Comparison of ENCODE assay signal across 32 cellular contexts in genomic region chr4:140533951-140534480, GRCh38.
DNase-seq lines count a peak whose midpoint lies in the region; ATAC-seq and TF ChIP-seq lines count a peak whose summit lies in the region.
"Had no signal": no experiment of that assay in that cellular context is flagged by ENCODE, and none has a peak within 500 bp of the region (broad histone marks: within the 10 kb centered on the region; RNA-seq: fewer than 3 reads in every experiment).

No MANE protein-coding gene starts in this region.

- H3K27me3 Mint-ChIP-seq in stimulated activated naive B cell treated with anti-CD40 and anti-IgM and Interleukin-4, amounts not matched to agents 10 μg/mL and 1 μg/mL and 100 μg/mL, for 72 hours: no peaks in the 10 kb centered on the region
- H3K27me3 Mint-ChIP-seq: activated CD4-positive, alpha-beta memory T cell treated with anti-CD3 and anti-CD28 coated beads, Interleukin-2, amount 10 ng/mL, durations not matched to agents 7 days and 5 days; activated naive CD4-positive, alpha-beta T cell treated with anti-CD3 and anti-CD28 coated beads, Interleukin-2, amount 10 ng/mL, durations not matched to agents 7 days and 5 days; activated T-helper 17 cell treated with anti-CD3 and anti-CD28 coated beads, Interleukin-2, amount 50 U/mL, for 72 hours; CD4-positive, alpha-beta memory T cell; effector memory CD8-positive, alpha-beta T cell had no signal

- peaks cover 4 to 8% of the 10 kb centered on the region in 2 donors for H3K4me1 Mint-ChIP-seq in stimulated activated naive B cell treated with anti-CD40 and anti-IgM and Interleukin-4, amounts not matched to agents 10 μg/mL and 1 μg/mL and 100 μg/mL, for 72 hours
- H3K4me1 Mint-ChIP-seq: activated naive CD4-positive, alpha-beta T cell treated with anti-CD3 and anti-CD28 coated beads, Interleukin-2, amount 10 ng/mL, durations not matched to agents 7 days and 5 days; activated T-helper 17 cell treated with anti-CD3 and anti-CD28 coated beads, Interleukin-2, amount 50 U/mL, for 72 hours; H9 had no signal

- H3K9me3 ChIP-seq in tibial artery: no peaks in the 10 kb centered on the region
- H3K9me3 ChIP-seq: esophagus muscularis mucosa, stomach, thyroid gland, vagina had no signal

- TF ChIP-seq CTCF in choroid plexus epithelial cell (conservative IDR thresholded peaks at IDR 0.05; ENCODE audit: low read depth, low read length) (no peak), tibial artery (IDR thresholded peaks at IDR 0.05) (no peak)

- intact Hi-C loops in tibial artery (cut with DNase I; ENCODE audit: low total_unique reads): no loop called here

- no peak overlapping the region for H3K4me3 Mint-ChIP-seq in stimulated activated naive B cell treated with anti-CD40 and anti-IgM and Interleukin-4, amounts not matched to agents 10 μg/mL and 1 μg/mL and 100 μg/mL, for 72 hours
- H3K4me3 Mint-ChIP-seq: activated CD4-positive, alpha-beta memory T cell treated with anti-CD3 and anti-CD28 coated beads, Interleukin-2, amount 10 ng/mL, durations not matched to agents 7 days and 5 days; activated naive CD4-positive, alpha-beta T cell treated with anti-CD3 and anti-CD28 coated beads, Interleukin-2, amount 10 ng/mL, durations not matched to agents 7 days and 5 days; activated T-helper 17 cell treated with anti-CD3 and anti-CD28 coated beads, Interleukin-2, amount 50 U/mL, for 72 hours; CD4-positive, alpha-beta memory T cell; effector memory CD8-positive, alpha-beta T cell; H9; immature natural killer cell had no signal

- no peak for ATAC-seq in stimulated activated naive B cell treated with anti-CD40 and anti-IgM and Interleukin-4, amounts not matched to agents 10 μg/mL and 1 μg/mL and 100 μg/mL, for 72 hours (replicated peaks)
- ATAC-seq: activated T-helper 17 cell treated with anti-CD3 and anti-CD28 coated beads, Interleukin-2, amount 50 U/mL, for 72 hours; effector memory CD8-positive, alpha-beta T cell; left lobe of liver had no signal

- H3K9me3 Mint-ChIP-seq in stimulated activated naive B cell treated with anti-CD40 and anti-IgM and Interleukin-4, amounts not matched to agents 10 μg/mL and 1 μg/mL and 100 μg/mL, for 72 hours: no peaks in the 10 kb centered on the region
- H3K9me3 Mint-ChIP-seq: activated CD4-positive, alpha-beta memory T cell treated with anti-CD3 and anti-CD28 coated beads, Interleukin-2, amount 10 ng/mL, durations not matched to agents 7 days and 5 days; activated naive CD4-positive, alpha-beta T cell treated with anti-CD3 and anti-CD28 coated beads, Interleukin-2, amount 10 ng/mL, durations not matched to agents 7 days and 5 days; activated T-helper 17 cell treated with anti-CD3 and anti-CD28 coated beads, Interleukin-2, amount 50 U/mL, for 72 hours; CD4-positive, alpha-beta memory T cell; effector memory CD8-positive, alpha-beta T cell; H9; immature natural killer cell had no signal

- H3K27ac ChIP-seq in tibial artery: no peak overlapping the region
- H3K27ac ChIP-seq: cardiac muscle cell, coronary artery, esophagus muscularis mucosa, stomach, thyroid gland, vagina had no signal

- peaks cover 12 to 41% (median 15%) of the 10 kb centered on the region in 3 donors for H3K36me3 ChIP-seq in tibial artery
- H3K36me3 ChIP-seq: thyroid gland had no signal

- no peak overlapping the region for H3K4me3 ChIP-seq in choroid plexus epithelial cell (ENCODE audit: low read depth, low read length)
- H3K4me3 ChIP-seq in tibial artery: no peak overlapping the region
- H3K4me3 ChIP-seq: cardiac muscle cell, coronary artery, esophagus muscularis mucosa, stomach, thyroid gland, vagina had no signal

- no peaks in the 10 kb centered on the region for H3K27me3 ChIP-seq in tibial artery
- H3K27me3 ChIP-seq: cardiac muscle cell, esophagus muscularis mucosa, stomach, thyroid gland, vagina had no signal

- H3K4me1 ChIP-seq in tibial artery: no peaks in the 10 kb centered on the region
- H3K4me1 ChIP-seq: esophagus muscularis mucosa, stomach, thyroid gland, vagina had no signal

- H3K36me3 Mint-ChIP-seq in stimulated activated naive B cell treated with anti-CD40 and anti-IgM and Interleukin-4, amounts not matched to agents 10 μg/mL and 1 μg/mL and 100 μg/mL, for 72 hours: peaks cover 9 to 17% of the 10 kb centered on the region in 2 donors

- DNase-seq in EH (ENCODE audit: low read depth) (peak; percentile 72), RKO (ENCODE audit: low spot score) (peak; percentile 32), choroid plexus epithelial cell (ENCODE audit: low read depth) (peak; percentile 39), iris pigment epithelial cell (ENCODE audit: low read depth) (peak; percentile 62), GM19240 (ENCODE audit: insufficient read length, low spot score) (no peak), CD1c-positive myeloid dendritic cell (ENCODE audit: extremely low spot score) (no peak), tibial artery (no peak)
- no peak for DNase-seq in stimulated activated naive B cell treated with anti-CD40 and anti-IgM and Interleukin-4, amounts not matched to agents 10 μg/mL and 1 μg/mL and 100 μg/mL, for 72 hours
- DNase-seq: activated CD4-positive, alpha-beta memory T cell treated with anti-CD3 and anti-CD28 coated beads, Interleukin-2, amount 10 ng/mL, durations not matched to agents 7 days and 5 days; activated CD4-positive, CD25-positive, alpha-beta regulatory T cell treated with anti-CD3 and anti-CD28 coated beads, Interleukin-2, amount 50 U/mL, for 72 hours; activated CD8-positive, alpha-beta memory T cell treated with anti-CD3 and anti-CD28 coated beads, Interleukin-2, amount 50 U/mL, for 48 hours; activated naive CD4-positive, alpha-beta T cell treated with anti-CD3 and anti-CD28 coated beads, Interleukin-2, amount 10 ng/mL, durations not matched to agents 7 days and 5 days; AML-193; amygdala; CD4-positive, alpha-beta memory T cell; DMS 273 treated with DMSO at 0.1 percent for 48 hours; effector memory CD8-positive, alpha-beta T cell; H9; immature natural killer cell; MV-4-11; NCI-H1436 treated with DMSO at 0.1 percent for 48 hours; NCI-H345; SHP77 treated with DMSO at 0.1 percent for 48 hours; stimulated activated CD8-positive, alpha-beta memory T cell treated with anti-CD3 and anti-CD28 coated beads, Interleukin-4, amount 100 ng/mL, for 48 hours; stomach; thyroid gland had no signal

- no peak overlapping the region for H3K27ac Mint-ChIP-seq in stimulated activated naive B cell treated with anti-CD40 and anti-IgM and Interleukin-4, amounts not matched to agents 10 μg/mL and 1 μg/mL and 100 μg/mL, for 72 hours
- H3K27ac Mint-ChIP-seq: activated CD4-positive, alpha-beta memory T cell treated with anti-CD3 and anti-CD28 coated beads, Interleukin-2, amount 10 ng/mL, durations not matched to agents 7 days and 5 days; activated naive CD4-positive, alpha-beta T cell treated with anti-CD3 and anti-CD28 coated beads, Interleukin-2, amount 10 ng/mL, durations not matched to agents 7 days and 5 days; activated T-helper 17 cell treated with anti-CD3 and anti-CD28 coated beads, Interleukin-2, amount 50 U/mL, for 72 hours; H9; immature natural killer cell had no signal

Comparison
In these comparisons a context has a peak if more than half of its experiments do, and no peak if none do; other contexts are left out.
1. DNase-seq: peak in EH (single experiment), RKO (single experiment), choroid plexus epithelial cell (single experiment) and iris pigment epithelial cell (single experiment); none in stimulated activated naive B cell treated with anti-CD40 and anti-IgM and Interleukin-4, amounts not matched to agents 10 μg/mL and 1 μg/mL and 100 μg/mL, for 72 hours (single experiment), GM19240 (single experiment), CD1c-positive myeloid dendritic cell (single experiment) and tibial artery (0 of 2).